In genomic region chr17:76079577-76080206, GRCh38 we compare ENCODE assay signal across 12 cellular contexts. TPM values are rescaled to one million over a fixed set of nuclear protein-coding genes. Genes with fewer than 3 reads are reported as not detected.
DNase-seq lines count a peak whose midpoint lies in the region; ATAC-seq, FAIRE-seq and TF ChIP-seq lines count a peak whose summit lies in the region.
"Had no signal": no experiment of that assay in that cellular context is flagged by ENCODE, and none has a peak within 500 bp of the region (broad histone marks: within the 10 kb centered on the region; RNA-seq: fewer than 3 reads in every experiment).

No MANE protein-coding gene starts in this region.

- peak overlapping the region in 4 of 10 donors; percentile 7 to 40 (median 16) for H3K4me3 Mint-ChIP-seq in naive thymus-derived CD8-positive, alpha-beta T cell

- DNase-seq in NCI-H82 (lab: John Stamatoyannopoulos, UW) (peak; percentile 48), NCI-H82 treated with DMSO at 0.1 percent for 48 hours (lab: John Stamatoyannopoulos, UW; ENCODE audit: unreplicated experiment) (no peak), HT1080 (ENCODE audit: low read depth) (peak; percentile 13), GM12878 (ENCODE audit: low read depth, low spot score) (no peak), upper lobe of left lung (no peak), superior temporal gyrus (ENCODE audit: extremely low spot score) (no peak)
- DNase-seq in naive thymus-derived CD8-positive, alpha-beta T cell, result no peak
- DNase-seq: AML-193, SIG-M5 had no signal

- H3K27me3 ChIP-seq in GM12878 (replicated peaks in 1 of 2; ENCODE audit: control insufficient read depth in 2 of 2, insufficient read depth in 2 of 2, low read length in 1 of 2) (peaks cover 7 to 25% of the 10 kb centered on the region in 2 experiments; a peak in 3 of 4 replicates), upper lobe of left lung (peaks cover 0 to 44% (median 27%) of the 10 kb centered on the region in 4 donors)

- TF ChIP-seq RAD21 in GM12878 (IDR thresholded peaks at IDR 0.05; ENCODE audit: insufficient read depth, low read depth, low read length), result no peak

- H2AFZ ChIP-seq in GM12878 (ENCODE audit: control insufficient read depth, low read depth, low read length), result no peak overlapping the region

- TF ChIP-seq EP300 in GM12878 (IDR thresholded peaks at IDR 0.05; ENCODE audit: borderline replicate concordance in 1 of 2, control insufficient read depth in 1 of 2, low read depth in 2 of 2, low read length in 2 of 2), result no peak
- no peak for TF ChIP-seq EP300 in upper lobe of left lung (IDR thresholded peaks at IDR 0.05)

- H3K79me2 ChIP-seq in GM12878 (ENCODE audit: control insufficient read depth, insufficient read depth, low read length), result no peaks in the 10 kb centered on the region

- H3K9me3 ChIP-seq in GM12878 (replicated peaks; ENCODE audit: control insufficient read depth, insufficient read depth, low read length), result no peaks in the 10 kb centered on the region
- H3K9me3 ChIP-seq in upper lobe of left lung, result no peaks in the 10 kb centered on the region

- peak overlapping the region in 7 of 10 donors; percentile 51 to 80 (median 70) for H3K27ac Mint-ChIP-seq in naive thymus-derived CD8-positive, alpha-beta T cell
- H3K27ac Mint-ChIP-seq: activated T-helper 2 cell treated with anti-CD3 and anti-CD28 coated beads, Interferon-gamma antibody, Interleukin-2, Interleukin-4, amounts not matched to agents 10 μg/mL and 5 μg/mL and 100 μg/mL, durations not matched to agents 14 hours and 24 hours and 36 hours had no signal

- peaks cover 23 to 57% (median 50%) of the 10 kb centered on the region in 4 donors for H3K4me1 Mint-ChIP-seq in naive thymus-derived CD8-positive, alpha-beta T cell

- intact Hi-C loops in GM12878 (cut with micrococcal nuclease; ENCODE audit: unreplicated experiment), result no loop called here

- H3K36me3 ChIP-seq in GM12878 (ENCODE audit: control insufficient read depth in 2 of 2, insufficient read depth in 2 of 2, low read length in 1 of 2) (peaks cover 3% of the 10 kb centered on the region in 2 experiments; a peak in 1 of 4 replicates), upper lobe of left lung (peaks cover 6 to 27% (median 20%) of the 10 kb centered on the region in 4 donors)

- TF ChIP-seq POLR2A in GM12878 (IDR thresholded peaks at IDR 0.05; ENCODE audit: low read depth, low read length) (peak; percentile 66), upper lobe of left lung (IDR thresholded peaks at IDR 0.05) (peak in 1 of 4 donors; percentile 6)

- WGBS in GM12878 (ENCODE audit: insufficient coverage, insufficient replicate concordance, low lambda C conversion rate, missing lambda C conversion rate), result 15% methylated on average over 14 of the region's 14 CpGs
- WGBS in upper lobe of left lung, 2 donors, result 57% methylated on average over 9 of the region's 14 CpGs; no CpG with 5 or more reads in 1 of the 2 donors

- no peak overlapping the region for H3K4me2 ChIP-seq in GM12878 (ENCODE audit: control insufficient read depth, insufficient read depth)

- peak; percentile 39; the same call in 2 of the 3 replicates for ATAC-seq in GM12878
- ATAC-seq in naive thymus-derived CD8-positive, alpha-beta T cell, result peak; percentile 17 to 24
- no peak for ATAC-seq in upper lobe of left lung (ENCODE audit: low FRiP score in 2 of 2)
- no peak for ATAC-seq in HG02759 (IDR thresholded peaks at IDR 0.05; ENCODE audit: unreplicated experiment)

- no peaks in the 10 kb centered on the region for H4K20me1 ChIP-seq in GM12878 (ENCODE audit: control insufficient read depth, insufficient read depth)

- H3K4me1 ChIP-seq in GM12878 (ENCODE audit: control insufficient read depth, insufficient read depth, low read length) (no peaks in the 10 kb centered on the region), upper lobe of left lung (peaks cover 28 to 39% (median 37%) of the 10 kb centered on the region in 4 donors)

- POLR2A ChIA-PET in GM12878 (lab: Charles Lee), result interaction anchor here (0.6 to 1.4 kb wide), 2 partner anchors 16 to 279 kb away, joined by 4 to 5 read pairs; no protein-coding TSS in a partner anchor
- POLR2A ChIA-PET in naive thymus-derived CD8-positive, alpha-beta T cell (lab: Charles Lee), result interaction anchor here (0.6 to 3.2 kb wide), 14 partner anchors 12 to 1262 kb away, joined by 3 to 15 read pairs (median 4); partner anchors contain the start of gene EXOC7

- BruUV-seq in GM12878 (replicated peaks; lab: Mats Ljungman, UMichigan), result no TSS peak

- H3K4me3 ChIP-seq in GM12878 (no peak overlapping the region), upper lobe of left lung (no peak overlapping the region)

- H3K27me3 Mint-ChIP-seq in naive thymus-derived CD8-positive, alpha-beta T cell, result peaks cover 8 to 25% (median 17%) of the 10 kb centered on the region in 5 donors

- H3K27ac ChIP-seq in GM12878 (ENCODE audit: control insufficient read depth, insufficient read depth) (no peak overlapping the region), upper lobe of left lung (no peak overlapping the region)

- peaks cover 0 to 3% (median 0%) of the 10 kb centered on the region in 9 donors for H3K9me3 Mint-ChIP-seq in naive thymus-derived CD8-positive, alpha-beta T cell
- H3K9me3 Mint-ChIP-seq: activated T-helper 2 cell treated with anti-CD3 and anti-CD28 coated beads, Interferon-gamma antibody, Interleukin-2, Interleukin-4, amounts not matched to agents 10 μg/mL and 5 μg/mL and 100 μg/mL, durations not matched to agents 14 hours and 24 hours and 36 hours had no signal

- no peak overlapping the region for H3K9ac ChIP-seq in GM12878 (ENCODE audit: control insufficient read depth, insufficient read depth, low read length)

- RAD21 ChIA-PET in GM12878 (lab: Charles Lee; ENCODE audit: unreplicated experiment), result no interaction called here

- in situ Hi-C loops in GM12878 (cut with MboI), result no loop called here

- peaks cover 0 to 15% (median 4%) of the 10 kb centered on the region in 3 donors for H3K36me3 Mint-ChIP-seq in naive thymus-derived CD8-positive, alpha-beta T cell

- TF ChIP-seq CTCF in GM12878 (IDR thresholded peaks at IDR 0.05 in 2 of 3, conservative IDR thresholded peaks at IDR 0.05 in 1 of 3; ENCODE audit: control insufficient read depth in 2 of 3, extremely low read depth in 1 of 3, insufficient read depth in 1 of 3, low read depth in 3 of 3, low read length in 3 of 3) (no peak), upper lobe of left lung (IDR thresholded peaks at IDR 0.05) (peak in 1 of 6 experiments; percentile 25)

- FAIRE-seq in GM12878 (lab: Jason Lieb, UNC), result no peak

- CTCF ChIA-PET in GM12878 (lab: Yijun Ruan, JAX), result interaction anchor here (0.6 to 1.1 kb wide), 2 partner anchors 40 to 66 kb away, joined by 3 read pairs; no protein-coding TSS in a partner anchor

- SMC1A ChIA-PET in GM12878 (lab: Charles Lee; ENCODE audit: uncharacterized antibody, unreplicated experiment), result no interaction called here

RNA-seq across cellular contexts. Expression of gene ZACN, which starts 0.7 kb away (rescaled TPM):
- 0.06 and 0.10 TPM in 2 replicates for total RNA-seq in HT1080 (2014; rRNA removed; shearing (Covaris generic))
- polyA plus RNA-seq in HT1080 (2015; cell fraction: cytosol; rRNA removed), result not detected in 2 replicates
- polyA plus RNA-seq in HT1080 (2015; cell fraction: nucleus; rRNA removed), result 0.06 TPM in 1 of 2 replicates, not detected in the other
- total RNA-seq in GM12878 (2013; cell fraction: nucleolus; rRNA removed), result not detected in 2 replicates
- total RNA-seq in GM12878 (2014; rRNA removed) (0.06 and 0.11 TPM in 2 replicates), GM12878 (2014; rRNA removed; fragmentation: Illumina TruSeq; extraction: Trizol) (0.22 TPM in 1 of 2 replicates, not detected in the other), GM12878 (2021) (0.49 and 0.53 TPM in 2 replicates), upper lobe of left lung (not detected)
- polyA plus RNA-seq in GM12878 (2011; ENCODE audit: low read depth), result 4.0 TPM
- polyA plus RNA-seq in GM12878 (2011; rRNA removed) (0.14 and 0.23 TPM in 2 replicates), GM12878 (2014; fragmentation: Illumina TruSeq; extraction: Trizol) (not detected in 2 replicates), GM12878 (2014; fragmentation: Nextera tagmentation; extraction: Ambion mirVana) (under 1 TPM in 1 of 2 experiments, not detected in 1; 0.99 TPM), GM12878 (2014; rRNA removed) (0.25 and 0.46 TPM in 2 replicates), GM12878 (2016; fragmentation: Nextera tagmentation; extraction: Ambion mirVana) (10 to 100 TPM in 1 of 2 experiments, 1 to 10 TPM in 1; 8.7 to 11.3 TPM)
- polyA plus RNA-seq in GM12878 (2011; cell fraction: cytosol; rRNA removed), result 0.19 and 0.50 TPM in 2 replicates
- 3.3 and 4.1 TPM in 2 replicates for polyA plus RNA-seq in GM12878 (2011; cell fraction: nucleus; rRNA removed)
- polyA plus RNA-seq in GM12878 (2012), result 7.8 and 9.3 TPM in 2 replicates
- polyA minus RNA-seq in GM12878 (2011; rRNA and poly(A)+ RNA removed), result 0.67 TPM in 1 of 2 replicates, not detected in the other
- polyA minus RNA-seq in GM12878 (2011; cell fraction: cytosol; rRNA and poly(A)+ RNA removed), result not detected in 2 replicates
- 0.24 TPM in 1 of 2 replicates, not detected in the other for polyA minus RNA-seq in GM12878 (2011; cell fraction: nucleus; rRNA and poly(A)+ RNA removed)
- under 1 TPM in 1 of 2 experiments, not detected in 1; 0.21 TPM for total RNA-seq in naive thymus-derived CD8-positive, alpha-beta T cell
- polyA plus RNA-seq in naive thymus-derived CD8-positive, alpha-beta T cell, result 1 to 10 TPM in 2 of 3 donors, not detected in 1; 1.9 to 4.6 TPM
- total RNA-seq: renal cortical epithelial cell had no signal

RNA-seq across cellular contexts. Expression of gene GALR2, which starts 5.1 kb away (rescaled TPM):
- total RNA-seq in HT1080 (2014; rRNA removed; shearing (Covaris generic)), result 0.18 TPM in 1 of 2 replicates, not detected in the other
- polyA plus RNA-seq in HT1080 (2015; cell fraction: cytosol; rRNA removed), result 0.12 TPM in 1 of 2 replicates, not detected in the other
- polyA plus RNA-seq in HT1080 (2015; cell fraction: nucleus; rRNA removed), result 0.12 TPM in 1 of 2 replicates, not detected in the other
- total RNA-seq in GM12878 (2013; cell fraction: nucleolus; rRNA removed), result not detected in 2 replicates
- total RNA-seq in GM12878 (2014; rRNA removed) (0.06 and 0.16 TPM in 2 replicates), GM12878 (2014; rRNA removed; fragmentation: Illumina TruSeq; extraction: Trizol) (not detected in 2 replicates), GM12878 (2021) (0.24 TPM in 1 of 2 replicates, not detected in the other), upper lobe of left lung (under 1 TPM in 1 of 6 donors, not detected in 5; 0.61 TPM)
- not detected for polyA plus RNA-seq in GM12878 (2011; ENCODE audit: low read depth)
- polyA plus RNA-seq in GM12878 (2011; rRNA removed) (0.22 TPM in 1 of 2 replicates, not detected in the other), GM12878 (2014; fragmentation: Illumina TruSeq; extraction: Trizol) (not detected in 2 replicates), GM12878 (2014; fragmentation: Nextera tagmentation; extraction: Ambion mirVana) (not detected), GM12878 (2014; rRNA removed) (0.20 and 0.42 TPM in 2 replicates), GM12878 (2016; fragmentation: Nextera tagmentation; extraction: Ambion mirVana) (1 to 10 TPM in 1 of 2 experiments, under 1 TPM in 1; 0.63 to 1.2 TPM)
- 0.22 and 0.42 TPM in 2 replicates for polyA plus RNA-seq in GM12878 (2011; cell fraction: cytosol; rRNA removed)
- 0.37 and 0.75 TPM in 2 replicates for polyA plus RNA-seq in GM12878 (2011; cell fraction: nucleus; rRNA removed)
- 0.10 and 0.26 TPM in 2 replicates for polyA plus RNA-seq in GM12878 (2012)
- polyA minus RNA-seq in GM12878 (2011; rRNA and poly(A)+ RNA removed), result 0.15 TPM in 1 of 2 replicates, not detected in the other
- 0.94 TPM in 1 of 2 replicates, not detected in the other for polyA minus RNA-seq in GM12878 (2011; cell fraction: cytosol; rRNA and poly(A)+ RNA removed)
- polyA minus RNA-seq in GM12878 (2011; cell fraction: nucleus; rRNA and poly(A)+ RNA removed), result not detected in 2 replicates
- total RNA-seq in naive thymus-derived CD8-positive, alpha-beta T cell, result not detected
- under 1 TPM in 1 of 3 donors, not detected in 2; 0.70 TPM for polyA plus RNA-seq in naive thymus-derived CD8-positive, alpha-beta T cell

RNA-seq across cellular contexts. Expression of gene SRP68, which starts 7.4 kb away (rescaled TPM):
- 30.5 and 55.3 TPM in 2 replicates for total RNA-seq in HT1080 (2014; rRNA removed; shearing (Covaris generic))
- polyA plus RNA-seq in HT1080 (2015; cell fraction: cytosol; rRNA removed), result 71.7 and 73.3 TPM in 2 replicates
- polyA plus RNA-seq in HT1080 (2015; cell fraction: nucleus; rRNA removed), result 86.6 and 87.1 TPM in 2 replicates
- 59.5 and 59.6 TPM in 2 replicates for total RNA-seq in GM12878 (2013; cell fraction: nucleolus; rRNA removed)
- total RNA-seq in GM12878 (2014; rRNA removed) (27.5 and 30.2 TPM in 2 replicates), GM12878 (2014; rRNA removed; fragmentation: Illumina TruSeq; extraction: Trizol) (24.7 and 26.6 TPM in 2 replicates), GM12878 (2021) (66.7 and 68.5 TPM in 2 replicates), upper lobe of left lung (10 to 100 TPM; 41.8 to 68.2 (median 56.1) TPM)
- 83.3 TPM for polyA plus RNA-seq in GM12878 (2011; ENCODE audit: low read depth)
- polyA plus RNA-seq in GM12878 (2011; rRNA removed) (68.5 and 84.8 TPM in 2 replicates), GM12878 (2014; fragmentation: Illumina TruSeq; extraction: Trizol) (73.5 and 74.9 TPM in 2 replicates), GM12878 (2014; fragmentation: Nextera tagmentation; extraction: Ambion mirVana) (10 to 100 TPM; 29.5 to 41.9 TPM), GM12878 (2014; rRNA removed) (56.9 and 58.6 TPM in 2 replicates), GM12878 (2016; fragmentation: Nextera tagmentation; extraction: Ambion mirVana) (10 to 100 TPM; 87.0 to 89.7 TPM)
- 70.4 and 84.8 TPM in 2 replicates for polyA plus RNA-seq in GM12878 (2011; cell fraction: cytosol; rRNA removed)
- 55.2 and 59.4 TPM in 2 replicates for polyA plus RNA-seq in GM12878 (2011; cell fraction: nucleus; rRNA removed)
- polyA plus RNA-seq in GM12878 (2012), result 54.5 and 62.7 TPM in 2 replicates
- 71.2 and 71.4 TPM in 2 replicates for polyA minus RNA-seq in GM12878 (2011; rRNA and poly(A)+ RNA removed)
- 24.7 and 34.1 TPM in 2 replicates for polyA minus RNA-seq in GM12878 (2011; cell fraction: cytosol; rRNA and poly(A)+ RNA removed)
- 22.6 and 39.7 TPM in 2 replicates for polyA minus RNA-seq in GM12878 (2011; cell fraction: nucleus; rRNA and poly(A)+ RNA removed)
- 10 to 100 TPM; 79.7 to 80.5 TPM for total RNA-seq in naive thymus-derived CD8-positive, alpha-beta T cell
- 10 to 100 TPM; 53.3 to 79.1 (median 64.5) TPM for polyA plus RNA-seq in naive thymus-derived CD8-positive, alpha-beta T cell

RNA-seq across cellular contexts. Expression of gene EXOC7, which starts 23.9 kb away (rescaled TPM):
- total RNA-seq in HT1080 (2014; rRNA removed; shearing (Covaris generic)), result 78.6 and 82.7 TPM in 2 replicates
- 30.3 and 30.7 TPM in 2 replicates for polyA plus RNA-seq in HT1080 (2015; cell fraction: cytosol; rRNA removed)
- polyA plus RNA-seq in HT1080 (2015; cell fraction: nucleus; rRNA removed), result 75.8 and 78.8 TPM in 2 replicates
- total RNA-seq in GM12878 (2013; cell fraction: nucleolus; rRNA removed), result 141 and 143 TPM in 2 replicates
- total RNA-seq in GM12878 (2014; rRNA removed) (45.0 and 47.8 TPM in 2 replicates), GM12878 (2014; rRNA removed; fragmentation: Illumina TruSeq; extraction: Trizol) (32.3 and 36.3 TPM in 2 replicates), GM12878 (2021) (64.9 and 71.3 TPM in 2 replicates), upper lobe of left lung (100 to 1,000 TPM in 3 of 6 donors, 10 to 100 TPM in 3; 69.4 to 233 (median 103) TPM)
- polyA plus RNA-seq in GM12878 (2011; ENCODE audit: low read depth), result 22.3 TPM
- polyA plus RNA-seq in GM12878 (2011; rRNA removed) (46.4 and 59.8 TPM in 2 replicates), GM12878 (2014; fragmentation: Illumina TruSeq; extraction: Trizol) (17.2 and 35.5 TPM in 2 replicates), GM12878 (2014; fragmentation: Nextera tagmentation; extraction: Ambion mirVana) (10 to 100 TPM; 18.8 to 25.5 TPM), GM12878 (2014; rRNA removed) (51.0 and 52.7 TPM in 2 replicates), GM12878 (2016; fragmentation: Nextera tagmentation; extraction: Ambion mirVana) (10 to 100 TPM; 48.6 to 59.0 TPM)
- 59.3 and 75.5 TPM in 2 replicates for polyA plus RNA-seq in GM12878 (2011; cell fraction: cytosol; rRNA removed)
- 197 and 273 TPM in 2 replicates for polyA plus RNA-seq in GM12878 (2011; cell fraction: nucleus; rRNA removed)
- polyA plus RNA-seq in GM12878 (2012), result 35.8 and 64.1 TPM in 2 replicates
- polyA minus RNA-seq in GM12878 (2011; rRNA and poly(A)+ RNA removed), result 77.7 and 98.1 TPM in 2 replicates
- polyA minus RNA-seq in GM12878 (2011; cell fraction: cytosol; rRNA and poly(A)+ RNA removed), result 25.5 and 37.9 TPM in 2 replicates
- 53.9 and 91.8 TPM in 2 replicates for polyA minus RNA-seq in GM12878 (2011; cell fraction: nucleus; rRNA and poly(A)+ RNA removed)
- 100 to 1,000 TPM; 199 to 210 TPM for total RNA-seq in naive thymus-derived CD8-positive, alpha-beta T cell
- 10 to 100 TPM; 46.0 to 62.6 (median 49.0) TPM for polyA plus RNA-seq in naive thymus-derived CD8-positive, alpha-beta T cell

RNA-seq across cellular contexts. Expression of gene EVPL, which starts 52.6 kb away (rescaled TPM):
- total RNA-seq in HT1080 (2014; rRNA removed; shearing (Covaris generic)), result 0.03 TPM in 1 of 2 replicates, not detected in the other
- not detected in 2 replicates for polyA plus RNA-seq in HT1080 (2015; cell fraction: cytosol; rRNA removed)
- not detected in 2 replicates for polyA plus RNA-seq in HT1080 (2015; cell fraction: nucleus; rRNA removed)
- not detected in 2 replicates for total RNA-seq in GM12878 (2013; cell fraction: nucleolus; rRNA removed)
- total RNA-seq in GM12878 (2014; rRNA removed), result not detected in 2 replicates
- total RNA-seq in GM12878 (2014; rRNA removed; fragmentation: Illumina TruSeq; extraction: Trizol), result not detected in 2 replicates
- 0.03 TPM in 2 replicates for total RNA-seq in GM12878 (2021)
- polyA plus RNA-seq in GM12878 (2011; ENCODE audit: low read depth), result not detected
- not detected in 2 replicates for polyA plus RNA-seq in GM12878 (2011; rRNA removed)
- polyA plus RNA-seq in GM12878 (2011; cell fraction: cytosol; rRNA removed), result not detected in 2 replicates
- not detected in 2 replicates for polyA plus RNA-seq in GM12878 (2011; cell fraction: nucleus; rRNA removed)
- 0.03 TPM in 1 of 2 replicates, not detected in the other for polyA plus RNA-seq in GM12878 (2012)
- not detected in 2 replicates for polyA plus RNA-seq in GM12878 (2014; fragmentation: Illumina TruSeq; extraction: Trizol)
- polyA plus RNA-seq in GM12878 (2014; fragmentation: Nextera tagmentation; extraction: Ambion mirVana), result not detected
- polyA plus RNA-seq in GM12878 (2014; rRNA removed), result 0.01 TPM in 1 of 2 replicates, not detected in the other
- polyA plus RNA-seq in GM12878 (2016; fragmentation: Nextera tagmentation; extraction: Ambion mirVana), result not detected
- not detected in 2 replicates for polyA minus RNA-seq in GM12878 (2011; rRNA and poly(A)+ RNA removed)
- polyA minus RNA-seq in GM12878 (2011; cell fraction: cytosol; rRNA and poly(A)+ RNA removed), result not detected in 2 replicates
- polyA minus RNA-seq in GM12878 (2011; cell fraction: nucleus; rRNA and poly(A)+ RNA removed), result not detected in 2 replicates
- total RNA-seq in naive thymus-derived CD8-positive, alpha-beta T cell, result 1 to 10 TPM; 7.1 to 8.2 TPM
- polyA plus RNA-seq in naive thymus-derived CD8-positive, alpha-beta T cell, result 1 to 10 TPM in 1 of 3 donors, under 1 TPM in 1, not detected in 1; 0.74 to 1.6 TPM
- total RNA-seq in upper lobe of left lung, result 100 to 1,000 TPM in 1 of 6 donors, 10 to 100 TPM in 5; 47.5 to 142 (median 63.4) TPM
- total RNA-seq: activated T-helper 2 cell treated with anti-CD3 and anti-CD28 coated beads, Interferon-gamma antibody, Interleukin-2, Interleukin-4, amounts not matched to agents 10 μg/mL and 5 μg/mL and 100 μg/mL, durations not matched to agents 14 hours and 24 hours and 36 hours had no signal

Comparison
In these comparisons a context has a peak if more than half of its experiments do, and no peak if none do; other contexts are left out.
1. DNase-seq: peak in NCI-H82 (single experiment) and HT1080 (single experiment); none in NCI-H82 treated with DMSO at 0.1 percent for 48 hours (single experiment), GM12878 (single experiment), naive thymus-derived CD8-positive, alpha-beta T cell (0 of 10), upper lobe of left lung (0 of 2) and superior temporal gyrus (single experiment).
2. ATAC-seq: peak in GM12878 (single experiment) and naive thymus-derived CD8-positive, alpha-beta T cell (2 of 2); none in upper lobe of left lung (0 of 2) and HG02759 (single experiment).